ENCODE assay signal across 9 cellular contexts in the genomic region with DNA sequence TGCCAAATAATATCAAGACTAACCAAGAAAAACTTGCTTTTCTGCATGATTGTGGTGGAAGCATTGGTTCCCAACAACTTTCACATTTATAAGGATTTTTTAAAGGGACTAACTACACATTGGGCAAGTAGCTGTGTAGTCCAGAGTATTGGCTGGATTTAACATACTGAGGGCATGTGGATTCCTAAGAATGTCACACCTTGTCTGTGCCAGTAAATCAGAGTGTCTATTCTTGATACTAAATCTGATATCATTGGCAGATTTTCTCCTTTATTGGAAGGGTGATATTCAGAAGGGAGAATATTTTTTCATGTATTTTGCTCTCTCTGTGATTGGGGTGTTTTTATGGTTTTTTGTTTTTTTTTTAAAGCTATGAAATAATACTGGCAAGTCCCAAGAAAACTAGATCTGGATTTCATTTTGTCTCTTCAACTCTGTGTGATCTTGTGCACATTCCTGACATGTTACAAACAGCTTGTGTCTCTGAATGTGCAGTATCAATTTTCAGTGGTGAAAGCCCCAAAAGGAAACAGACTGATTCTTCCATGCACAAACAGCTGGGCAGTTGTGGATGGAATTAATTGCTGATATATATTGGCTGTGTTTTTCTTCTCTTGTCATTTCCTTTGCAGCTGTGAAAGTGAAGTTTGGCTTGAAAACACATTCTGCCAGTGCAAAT.
A peak's percentile ranks its signal among the peaks of the same experiment; 100 is the strongest.
DNase-seq lines count a peak whose midpoint lies in the region; ATAC-seq and TF ChIP-seq lines count a peak whose summit lies in the region.
"Had no signal": no experiment of that assay in that cellular context is flagged by ENCODE, and none has a peak within 500 bp of the region (broad histone marks: within the 10 kb centered on the region; RNA-seq: fewer than 3 reads in every experiment).

No MANE protein-coding gene starts in this region.

- H3K4me2 ChIP-seq in IMR-90 (ENCODE audit: low read depth, low read length) (peak overlapping the region; percentile 69; the same call in 1 of the 2 replicates), mesenchymal stem cell (ENCODE audit: low read length, poor library complexity, severe bottlenecking) (no peak overlapping the region)

- H2BK15ac ChIP-seq in IMR-90 (ENCODE audit: low read depth, low read length) (peak overlapping the region; percentile 25; the same call in 1 of the 3 replicates), mesenchymal stem cell (ENCODE audit: low read depth, poor library complexity, severe bottlenecking) (no peak overlapping the region)

- H3K4me1 ChIP-seq in ACC112 (ENCODE audit: control insufficient read depth, insufficient read depth, low read length, unreplicated experiment): peaks cover 53% of the 10 kb centered on the region
- H3K4me1 ChIP-seq in IMR-90 (ENCODE audit: control insufficient read depth, insufficient read depth, low read length): peaks cover 17% of the 10 kb centered on the region
- H3K4me1 ChIP-seq in breast epithelium: peaks cover 0 to 28% of the 10 kb centered on the region in 2 donors
- peaks cover 1% of the 10 kb centered on the region for H3K4me1 ChIP-seq in mesenchymal stem cell (ENCODE audit: control insufficient read depth, insufficient read depth, low read depth, low read length)
- H3K4me1 ChIP-seq: parathyroid adenoma had no signal

- peak; percentile 94 for DNase-seq in IMR-90
- DNase-seq in breast epithelium (ENCODE audit: low spot score in 2 of 2): no peak
- peak; percentile 75 for DNase-seq in mesenchymal stem cell
- DNase-seq in stimulated activated CD8-positive, alpha-beta memory T cell treated with anti-CD3 and anti-CD28 coated beads, Interleukin-4, amount 100 ng/mL, for 48 hours: no peak
- no peak for DNase-seq in NCI-H510A (lab: John Stamatoyannopoulos, UW)
- DNase-seq in posterior cingulate gyrus: no peak

- H2BK5ac ChIP-seq in IMR-90 (ENCODE audit: low read depth, low read length, poor library complexity, severe bottlenecking) (peak overlapping the region; percentile 76), mesenchymal stem cell (ENCODE audit: low read depth, low read length, poor library complexity, severe bottlenecking) (no peak overlapping the region)

- TF ChIP-seq POLR2A in IMR-90 (IDR thresholded peaks at IDR 0.05; ENCODE audit: low read depth, low read length) (no peak), breast epithelium (IDR thresholded peaks at IDR 0.05) (no peak)

- CTCF ChIA-PET in IMR-90 (lab: Yijun Ruan, JAX): interaction anchor here (0.6 to 1.5 kb wide), 4 partner anchors 9 to 191 kb away, joined by 3 to 5 read pairs (median 4); no protein-coding TSS in a partner anchor

- H3K79me1 ChIP-seq in IMR-90 (ENCODE audit: low read depth in 1 of 2, low read length in 2 of 2) (peaks cover 17 to 59% of the 10 kb centered on the region in 2 experiments), mesenchymal stem cell (replicated peaks; ENCODE audit: low read length, poor library complexity, severe bottlenecking) (peaks cover 18% of the 10 kb centered on the region)

- H4K20me1 ChIP-seq in IMR-90 (ENCODE audit: insufficient read depth, low read length): 0 out of 2 replicates have a peak, but pooled peaks cover 6% of the 10 kb centered on the region

- H2BK12ac ChIP-seq in mesenchymal stem cell (ENCODE audit: low read length in 2 of 2): no peak overlapping the region

- H2BK20ac ChIP-seq in IMR-90 (ENCODE audit: low read depth, low read length): peak overlapping the region; percentile 42; the same call in 1 of the 2 replicates

- H3K79me2 ChIP-seq in ACC112 (ENCODE audit: control insufficient read depth, insufficient read depth, low read length, unreplicated experiment): peaks cover 60% of the 10 kb centered on the region

- H3K4me3 ChIP-seq in ACC112 (ENCODE audit: low read depth, low read length) (peak overlapping the region; percentile 35), IMR-90 (ENCODE audit: insufficient read depth, low read depth, low read length) (no peak overlapping the region), breast epithelium (peak overlapping the region in 1 of 3 donors; percentile 31), mesenchymal stem cell (ENCODE audit: insufficient read depth in 1 of 2, low read depth in 1 of 2, low read length in 2 of 2) (peak overlapping the region in 1 of 2 experiments; percentile 58)

- H4K5ac ChIP-seq in IMR-90 (ENCODE audit: low read depth, low read length): no peak overlapping the region; the same call in 1 of the 2 replicates

- peak overlapping the region; percentile 62; the same call in 1 of the 2 replicates for H3K18ac ChIP-seq in IMR-90 (ENCODE audit: low read depth, low read length)
- H3K18ac ChIP-seq in mesenchymal stem cell (ENCODE audit: low read depth in 1 of 2, low read length in 2 of 2): peak overlapping the region in 1 of 2 experiments; percentile 7

- H2AK9ac ChIP-seq in IMR-90 (replicated peaks; ENCODE audit: low read depth, low read length, poor library complexity): no peak overlapping the region

- H3K27ac ChIP-seq in ACC112 (ENCODE audit: low read depth, low read length): peak overlapping the region; percentile 96
- H3K27ac ChIP-seq in IMR-90 (ENCODE audit: insufficient read depth, low read length): peak overlapping the region; percentile 20; the same call in 1 of the 2 replicates
- H3K27ac ChIP-seq in breast epithelium: peak overlapping the region; percentile 56 to 74
- peak overlapping the region; percentile 89 for H3K27ac ChIP-seq in mesenchymal stem cell (ENCODE audit: low read length, poor library complexity, severe bottlenecking)
- H3K27ac ChIP-seq: parathyroid adenoma had no signal

- H3K23ac ChIP-seq in IMR-90 (ENCODE audit: low read depth, low read length): peak overlapping the region; percentile 30; the same call in 1 of the 2 replicates
- no peak overlapping the region for H3K23ac ChIP-seq in mesenchymal stem cell (ENCODE audit: low read length in 2 of 2)

- H2AK5ac ChIP-seq in IMR-90 (ENCODE audit: low read depth, low read length) (no peak overlapping the region), mesenchymal stem cell (ENCODE audit: low read length, severe bottlenecking) (no peak overlapping the region)

- no peak overlapping the region for H2AFZ ChIP-seq in ACC112 (ENCODE audit: low read length, unreplicated experiment)
- no peak overlapping the region for H2AFZ ChIP-seq in IMR-90 (replicated peaks; ENCODE audit: low read length, poor library complexity)
- no peak overlapping the region for H2AFZ ChIP-seq in mesenchymal stem cell (ENCODE audit: low read depth, low read length)
- H2AFZ ChIP-seq: parathyroid adenoma had no signal

- peaks cover 9% of the 10 kb centered on the region; the same call in 1 of the 2 replicates for H3K9me1 ChIP-seq in IMR-90 (ENCODE audit: insufficient read depth, low read length)

- H3K9ac ChIP-seq in IMR-90 (ENCODE audit: low read depth, low read length) (no peak overlapping the region), mesenchymal stem cell (ENCODE audit: low read length) (peak overlapping the region; percentile 84)
- H3K9ac ChIP-seq: parathyroid adenoma had no signal

- peak overlapping the region; percentile 57 for H2BK120ac ChIP-seq in IMR-90 (ENCODE audit: low read depth, low read length)
- no peak overlapping the region for H2BK120ac ChIP-seq in mesenchymal stem cell (ENCODE audit: low read depth, low read length)

- H3K56ac ChIP-seq in IMR-90 (ENCODE audit: extremely low read depth, insufficient read depth, low read length): peak overlapping the region; percentile 5; the same call in 1 of the 2 replicates

- in situ Hi-C loops in IMR-90 (cut with MboI; ENCODE audit: low sequenced_read_pairs): no loop called here

- dilution Hi-C loops in IMR-90 (cut with HindIII; ENCODE audit: low sequenced_read_pairs, unreplicated experiment): no loop called here

- ATAC-seq in IMR-90 (ENCODE audit: low read depth) (peak; percentile 81), HG02938 (IDR thresholded peaks at IDR 0.05; ENCODE audit: unreplicated experiment) (no peak)

- POLR2A ChIA-PET in IMR-90 (lab: Charles Lee; ENCODE audit: unreplicated experiment): no interaction called here

- H4K91ac ChIP-seq in IMR-90 (ENCODE audit: insufficient read depth, low read depth, low read length): no peak overlapping the region
- no peak overlapping the region for H4K91ac ChIP-seq in mesenchymal stem cell (ENCODE audit: low read length)

- H3K36me3 ChIP-seq in ACC112 (ENCODE audit: insufficient read depth, low read length) (no peaks in the 10 kb centered on the region), IMR-90 (ENCODE audit: control insufficient read depth, insufficient read depth, low read length) (no peaks in the 10 kb centered on the region), breast epithelium (no peaks in the 10 kb centered on the region), mesenchymal stem cell (ENCODE audit: control insufficient read depth in 1 of 2, insufficient read depth in 2 of 2, low read depth in 1 of 2, low read length in 2 of 2) (no peaks in the 10 kb centered on the region)

- H3K9me3 ChIP-seq in IMR-90 (ENCODE audit: control insufficient read depth, insufficient read depth, low read length) (no peaks in the 10 kb centered on the region), breast epithelium (no peaks in the 10 kb centered on the region), mesenchymal stem cell (ENCODE audit: control insufficient read depth, low read length) (no peaks in the 10 kb centered on the region)

- TF ChIP-seq CTCF in IMR-90 (conservative IDR thresholded peaks at IDR 0.05; ENCODE audit: low read depth, low read length) (no peak), breast epithelium (IDR thresholded peaks at IDR 0.05) (no peak)

- H3K4ac ChIP-seq in IMR-90 (ENCODE audit: low read depth, low read length) (peak overlapping the region; percentile 35; the same call in 1 of the 2 replicates), mesenchymal stem cell (ENCODE audit: low read depth in 1 of 2, low read length in 2 of 2) (no peak overlapping the region)

- H3K27me3 ChIP-seq in ACC112 (ENCODE audit: insufficient read depth, low read length) (no peaks in the 10 kb centered on the region), IMR-90 (ENCODE audit: control insufficient read depth, insufficient read depth, low read length) (no peaks in the 10 kb centered on the region), breast epithelium (no peaks in the 10 kb centered on the region), mesenchymal stem cell (ENCODE audit: control insufficient read depth in 1 of 2, insufficient read depth in 1 of 2, low read length in 2 of 2) (no peaks in the 10 kb centered on the region)

- H4K8ac ChIP-seq in IMR-90 (ENCODE audit: low read depth in 2 of 2, low read length in 2 of 2) (peak overlapping the region in 1 of 2 experiments; percentile 25; a peak in 2 of 4 replicates), mesenchymal stem cell (ENCODE audit: low read length) (no peak overlapping the region)

- BruUV-seq in IMR-90 (replicated peaks; lab: Mats Ljungman, UMichigan): no TSS peak

- intact Hi-C loops in IMR-90 (cut with micrococcal nuclease): loop anchor here (2.0 kb wide), 2 partner anchors 18 to 108 kb away; no protein-coding TSS in a partner anchor
- intact Hi-C loops in breast epithelium (cut with DNase I; ENCODE audit: low total_unique reads): no loop called here
- intact Hi-C loops in posterior cingulate gyrus (cut with DNase I): no loop called here

- H3K14ac ChIP-seq in IMR-90 (replicated peaks; ENCODE audit: low read depth, low read length) (peak overlapping the region; percentile 22; the same call in 1 of the 2 replicates), mesenchymal stem cell (ENCODE audit: low read length in 2 of 2) (no peak overlapping the region)

- no peak for TF ChIP-seq RAD21 in IMR-90 (IDR thresholded peaks at IDR 0.05; ENCODE audit: low read length)

Comparison
In these comparisons a context has a peak if more than half of its experiments do, and no peak if none do; other contexts are left out.
1. H3K27ac ChIP-seq: peak in every context shown above with its lines; median percentile 96 in ACC112; 89 in mesenchymal stem cell; 65 in breast epithelium; 20 in IMR-90.
2. DNase-seq: peak in IMR-90 (single experiment) and mesenchymal stem cell (single experiment); none in breast epithelium (0 of 2), stimulated activated CD8-positive, alpha-beta memory T cell treated with anti-CD3 and anti-CD28 coated beads, Interleukin-4, amount 100 ng/mL, for 48 hours (single experiment), NCI-H510A (single experiment) and posterior cingulate gyrus (0 of 10).